Comparison of ENCODE assay signal across 23 cellular contexts in the genomic region with DNA sequence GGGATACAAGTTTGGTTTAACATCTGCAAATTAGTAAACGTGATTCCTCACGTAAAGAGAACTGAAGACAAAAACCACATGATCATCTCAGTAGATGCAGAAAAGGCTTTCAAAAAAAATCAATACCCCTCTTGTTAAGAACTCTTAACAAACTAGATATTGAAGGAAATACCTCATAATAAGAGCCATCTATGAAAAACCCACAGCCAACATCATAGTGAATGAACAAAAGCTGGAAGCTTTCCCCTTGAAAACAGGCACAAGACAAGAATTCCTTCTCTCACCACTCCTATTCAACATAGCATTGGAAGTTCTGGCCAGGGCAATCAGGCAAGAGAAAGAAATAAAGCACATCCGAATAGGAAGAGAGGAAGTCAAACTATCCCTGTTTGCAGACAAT.
"Had no signal": no experiment of that assay in that cellular context is flagged by ENCODE, and none has a peak within 500 bp of the region (broad histone marks: within the 10 kb centered on the region; RNA-seq: fewer than 3 reads in every experiment).

No MANE protein-coding gene starts in this region.

- DNase-seq: colonic mucosa; cortex of kidney; dermis blood vessel endothelial cell; dorsolateral prefrontal cortex; effector CD4-positive, alpha-beta T cell; effector CD8-positive, alpha-beta T cell; effector memory CD4-positive, alpha-beta T cell; effector memory CD8-positive, alpha-beta T cell; endodermal cell; erythroblast; esophagus squamous epithelium; foreskin fibroblast; foreskin keratinocyte; gastrocnemius medialis; glutamatergic neuron; head of caudate nucleus; heart left ventricle; heart right ventricle had no signal

- H3K4me1 ChIP-seq: colonic mucosa, esophagus squamous epithelium, foreskin keratinocyte had no signal

- H3K27me3 ChIP-seq: colonic mucosa, dorsolateral prefrontal cortex, esophagus muscularis mucosa, esophagus squamous epithelium, gastrocnemius medialis, gastroesophageal sphincter, heart left ventricle, heart right ventricle had no signal

- H3K36me3 ChIP-seq: colonic mucosa, esophagus muscularis mucosa, esophagus squamous epithelium, gastrocnemius medialis, gastroesophageal sphincter, heart left ventricle, heart right ventricle had no signal

- ATAC-seq: effector memory CD8-positive, alpha-beta T cell; esophagus mucosa; foreskin keratinocyte; gastrocnemius medialis; gastroesophageal sphincter; heart left ventricle; heart right ventricle had no signal

- H3K27ac ChIP-seq: colonic mucosa, coronary artery, dorsolateral prefrontal cortex, epithelial cell of prostate, esophagus muscularis mucosa, esophagus squamous epithelium, foreskin keratinocyte, gastrocnemius medialis, gastroesophageal sphincter, heart left ventricle, heart right ventricle had no signal

- H3K4me3 ChIP-seq: colonic mucosa, coronary artery, dorsolateral prefrontal cortex, esophagus muscularis mucosa, esophagus squamous epithelium, gastrocnemius medialis, gastroesophageal sphincter, heart left ventricle, heart right ventricle had no signal

- H3K9me3 ChIP-seq: colonic mucosa, gastrocnemius medialis had no signal
